Comparison of ENCODE assay signal across 26 cellular contexts in genomic region chr13:113875829-113876228, GRCh38. TPM values are rescaled to one million over a fixed set of nuclear protein-coding genes. Genes with fewer than 3 reads are reported as not detected.
A peak's percentile ranks its signal among the peaks of the same experiment; 100 is the strongest.
DNase-seq lines count a peak whose midpoint lies in the region; ATAC-seq, FAIRE-seq and TF ChIP-seq lines count a peak whose summit lies in the region.
"Had no signal": no experiment of that assay in that cellular context is flagged by ENCODE, and none has a peak within 500 bp of the region (broad histone marks: within the 10 kb centered on the region; RNA-seq: fewer than 3 reads in every experiment).

No MANE protein-coding gene starts in this region.

- no peak overlapping the region for H3K27ac ChIP-seq in body of pancreas
- H3K27ac ChIP-seq: C4-2B, colonic mucosa had no signal

- peaks cover 14% of the 10 kb centered on the region for H3K27me3 Mint-ChIP-seq in activated T-cell treated with anti-CD3 and anti-CD28 coated beads, Interleukin-2, amount 50 U/mL, for 24 hours
- peaks cover 9% of the 10 kb centered on the region for H3K27me3 Mint-ChIP-seq in activated T-cell treated with anti-CD3 and anti-CD28 coated beads, Interleukin-2, amount 50 U/mL, for 4 hours (ENCODE audit: low read depth)
- peaks cover 25% of the 10 kb centered on the region for H3K27me3 Mint-ChIP-seq in activated naive CD8-positive, alpha-beta T cell treated with anti-CD3 and anti-CD28 coated beads, Interleukin-2, amount 50 U/mL, for 24 hours
- peaks cover 21 to 23% of the 10 kb centered on the region in 2 donors for H3K27me3 Mint-ChIP-seq in natural killer cell (ENCODE audit: low read depth in 2 of 2)

- no peaks in the 10 kb centered on the region for H3K9me3 Mint-ChIP-seq in activated T-cell treated with anti-CD3 and anti-CD28 coated beads, Interleukin-2, amount 50 U/mL, for 24 hours
- H3K9me3 Mint-ChIP-seq in activated T-cell treated with anti-CD3 and anti-CD28 coated beads, Interleukin-2, amount 50 U/mL, for 4 hours, result no peaks in the 10 kb centered on the region
- no peaks in the 10 kb centered on the region for H3K9me3 Mint-ChIP-seq in activated naive CD8-positive, alpha-beta T cell treated with anti-CD3 and anti-CD28 coated beads, Interleukin-2, amount 50 U/mL, for 24 hours
- peaks cover 0 to 2% of the 10 kb centered on the region in 2 donors for H3K9me3 Mint-ChIP-seq in natural killer cell
- H3K9me3 Mint-ChIP-seq: IgD-negative memory B cell had no signal

- 52 to 58% methylated on average over 6 to 8 of the region's 8 CpGs for WGBS in body of pancreas, 2 donors

- no peak for TF ChIP-seq POLR2A in body of pancreas (IDR thresholded peaks at IDR 0.05)

- H3K27ac Mint-ChIP-seq in activated T-cell treated with anti-CD3 and anti-CD28 coated beads, Interleukin-2, amount 50 U/mL, for 24 hours, result peak overlapping the region; percentile 71
- peak overlapping the region; percentile 91 for H3K27ac Mint-ChIP-seq in activated naive CD8-positive, alpha-beta T cell treated with anti-CD3 and anti-CD28 coated beads, Interleukin-2, amount 50 U/mL, for 24 hours
- H3K27ac Mint-ChIP-seq in natural killer cell, result peak overlapping the region; percentile 94 to 97

- no peak for TF ChIP-seq CTCF in GM13977 (IDR thresholded peaks at IDR 0.05; ENCODE audit: extremely low read depth, insufficient read depth, missing control alignments)
- no peak for TF ChIP-seq CTCF in natural killer cell (IDR thresholded peaks at IDR 0.05)
- TF ChIP-seq CTCF in body of pancreas (IDR thresholded peaks at IDR 0.05), result no peak

- no peak for ATAC-seq in activated T-cell treated with anti-CD3 and anti-CD28 coated beads, Interleukin-2, amount 50 U/mL, for 4 hours
- ATAC-seq in activated naive CD8-positive, alpha-beta T cell treated with anti-CD3 and anti-CD28 coated beads, Interleukin-2, amount 50 U/mL, for 24 hours, result peak; percentile 65
- ATAC-seq in natural killer cell (peak; percentile 75 to 81 (median 80)), body of pancreas (no peak), HG03139 (IDR thresholded peaks at IDR 0.05; ENCODE audit: unreplicated experiment) (no peak)
- ATAC-seq: HCT116 had no signal

- no peak overlapping the region for H3K4me3 Mint-ChIP-seq in activated T-cell treated with anti-CD3 and anti-CD28 coated beads, Interleukin-2, amount 50 U/mL, for 24 hours
- H3K4me3 Mint-ChIP-seq in activated T-cell treated with anti-CD3 and anti-CD28 coated beads, Interleukin-2, amount 50 U/mL, for 4 hours, result no peak overlapping the region
- H3K4me3 Mint-ChIP-seq in activated naive CD8-positive, alpha-beta T cell treated with anti-CD3 and anti-CD28 coated beads, Interleukin-2, amount 50 U/mL, for 24 hours, result peak overlapping the region; percentile 34
- peak overlapping the region; percentile 82 for H3K4me3 Mint-ChIP-seq in natural killer cell
- H3K4me3 Mint-ChIP-seq: T-cell had no signal

- H3K4me1 Mint-ChIP-seq in activated T-cell treated with anti-CD3 and anti-CD28 coated beads, Interleukin-2, amount 50 U/mL, for 24 hours (ENCODE audit: low read depth), result peaks cover 6% of the 10 kb centered on the region
- peaks cover 7% of the 10 kb centered on the region for H3K4me1 Mint-ChIP-seq in activated T-cell treated with anti-CD3 and anti-CD28 coated beads, Interleukin-2, amount 50 U/mL, for 4 hours (ENCODE audit: low read depth)
- H3K4me1 Mint-ChIP-seq in activated naive CD8-positive, alpha-beta T cell treated with anti-CD3 and anti-CD28 coated beads, Interleukin-2, amount 50 U/mL, for 24 hours, result peaks cover 11% of the 10 kb centered on the region
- H3K4me1 Mint-ChIP-seq in natural killer cell, result peaks cover 10 to 30% of the 10 kb centered on the region in 2 donors

- FAIRE-seq in urothelium cell line (lab: Jason Lieb, UNC), result no peak
- FAIRE-seq: A204.1, frontal cortex, GM12892 had no signal

- intact Hi-C loops in natural killer cell (cut with micrococcal nuclease) (loop anchor here (2.0 to 10.0 kb wide), 3 partner anchors 273 to 691 kb away; no protein-coding TSS in a partner anchor), body of pancreas (cut with DNase I) (no loop called here)

- no peaks in the 10 kb centered on the region for H3K36me3 Mint-ChIP-seq in activated T-cell treated with anti-CD3 and anti-CD28 coated beads, Interleukin-2, amount 50 U/mL, for 24 hours (ENCODE audit: low read depth)
- H3K36me3 Mint-ChIP-seq in activated T-cell treated with anti-CD3 and anti-CD28 coated beads, Interleukin-2, amount 50 U/mL, for 4 hours (ENCODE audit: insufficient read depth), result peaks cover 2% of the 10 kb centered on the region
- peaks cover 4% of the 10 kb centered on the region for H3K36me3 Mint-ChIP-seq in activated naive CD8-positive, alpha-beta T cell treated with anti-CD3 and anti-CD28 coated beads, Interleukin-2, amount 50 U/mL, for 24 hours (ENCODE audit: low read depth)
- H3K36me3 Mint-ChIP-seq in natural killer cell, result no peaks in the 10 kb centered on the region
- H3K36me3 Mint-ChIP-seq: T-cell had no signal

- H3K36me3 ChIP-seq in body of pancreas (replicated peaks in 1 of 2; ENCODE audit: insufficient read depth in 1 of 2, low read depth in 2 of 2), result no peaks in the 10 kb centered on the region
- H3K36me3 ChIP-seq: colonic mucosa, MG63 had no signal

- H3K4me1 ChIP-seq in body of pancreas, result peaks cover 15% of the 10 kb centered on the region
- H3K4me1 ChIP-seq: colonic mucosa had no signal

- in situ Hi-C loops in GM13977 (cut with MboI; ENCODE audit: low pct_unique_long_range_greater_than_20kb, low sequenced_read_pairs, unreplicated experiment), result no loop called here

- no peaks in the 10 kb centered on the region for H3K27me3 ChIP-seq in body of pancreas
- H3K27me3 ChIP-seq: colonic mucosa, MG63 had no signal

- H3K4me3 ChIP-seq in body of pancreas, result no peak overlapping the region
- H3K4me3 ChIP-seq: colonic mucosa, MG63 had no signal

- no peaks in the 10 kb centered on the region for H3K9me3 ChIP-seq in body of pancreas
- H3K9me3 ChIP-seq: colonic mucosa, MG63 had no signal

- no peak for DNase-seq in activated T-cell treated with anti-CD3 and anti-CD28 coated beads, Interleukin-2, amount 50 U/mL, for 24 hours
- DNase-seq in activated T-cell treated with anti-CD3 and anti-CD28 coated beads, Interleukin-2, amount 50 U/mL, for 4 hours, result no peak
- peak; percentile 16 for DNase-seq in GM13977 (ENCODE audit: low spot score)
- DNase-seq in activated naive CD8-positive, alpha-beta T cell treated with anti-CD3 and anti-CD28 coated beads, Interleukin-2, amount 50 U/mL, for 24 hours, result no peak
- peak; percentile 51 for DNase-seq in natural killer cell
- no peak for DNase-seq in body of pancreas
- DNase-seq in urothelium cell line (ENCODE audit: low spot score), result no peak
- DNase-seq: colonic mucosa; DMS53; kidney glomerular epithelial cell; mammary epithelial cell; MG63; NCI-H146; NCI-H2171; NCI-H748 treated with DMSO at 0.1 percent for 48 hours; SHP77 treated with DMSO at 0.1 percent for 48 hours; stimulated activated CD4-positive, alpha-beta T cell treated with anti-CD3 and anti-CD28 coated beads, Interleukin-1b, Interleukin-23, amount 100 ng/mL, for 48 hours had no signal

RNA-seq across cellular contexts. Expression of gene GAS6, which starts 12.0 kb away (rescaled TPM):
- total RNA-seq in activated T-cell treated with anti-CD3 and anti-CD28 coated beads, Interleukin-2, amount 50 U/mL, for 4 hours, result under 1 TPM; 0.61 to 0.84 (median 0.71) TPM
- 1 to 10 TPM in 1 of 3 donors, under 1 TPM in 2; 0.40 to 1.4 (median 0.41) TPM for total RNA-seq in natural killer cell
- total RNA-seq in body of pancreas, result 100 to 1,000 TPM in 1 of 2 donors, 10 to 100 TPM in 1; 83.0 to 145 TPM
- total RNA-seq: OCI-LY7 had no signal

Comparison
In these comparisons a context has a peak if more than half of its experiments do, and no peak if none do; other contexts are left out.
1. DNase-seq: peak in GM13977 (single experiment) and natural killer cell (single experiment); none in activated T-cell treated with anti-CD3 and anti-CD28 coated beads, Interleukin-2, amount 50 U/mL, for 24 hours (single experiment), activated T-cell treated with anti-CD3 and anti-CD28 coated beads, Interleukin-2, amount 50 U/mL, for 4 hours (single experiment), activated naive CD8-positive, alpha-beta T cell treated with anti-CD3 and anti-CD28 coated beads, Interleukin-2, amount 50 U/mL, for 24 hours (single experiment), body of pancreas (0 of 4) and urothelium cell line (single experiment).
2. H3K4me3 Mint-ChIP-seq: peak in activated naive CD8-positive, alpha-beta T cell treated with anti-CD3 and anti-CD28 coated beads, Interleukin-2, amount 50 U/mL, for 24 hours (single experiment) and natural killer cell (single experiment); none in activated T-cell treated with anti-CD3 and anti-CD28 coated beads, Interleukin-2, amount 50 U/mL, for 24 hours (single experiment) and activated T-cell treated with anti-CD3 and anti-CD28 coated beads, Interleukin-2, amount 50 U/mL, for 4 hours (single experiment).
3. ATAC-seq: peak in activated naive CD8-positive, alpha-beta T cell treated with anti-CD3 and anti-CD28 coated beads, Interleukin-2, amount 50 U/mL, for 24 hours (single experiment) and natural killer cell (3 of 3); none in activated T-cell treated with anti-CD3 and anti-CD28 coated beads, Interleukin-2, amount 50 U/mL, for 4 hours (0 of 2), body of pancreas (single experiment) and HG03139 (single experiment).
4. RNA of gene GAS6, which starts 12.0 kb away (total RNA-seq): 83.0 to 145 TPM in body of pancreas; 0.61 to 0.84 TPM in activated T-cell treated with anti-CD3 and anti-CD28 coated beads, Interleukin-2, amount 50 U/mL, for 4 hours and 0.40 to 1.4 TPM in natural killer cell; every median in the first group is over 10 times any median in the second.
5. Peak in every context shown above with its lines, with median percentiles within 50 percentile points of each other: H3K27ac Mint-ChIP-seq.